In genomic region chr7:359226-359775, GRCh38 we compare ENCODE assay signal across 15 cellular contexts.
"Had no signal": no experiment of that assay in that cellular context is flagged by ENCODE, and none has a peak within 500 bp of the region (broad histone marks: within the 10 kb centered on the region; RNA-seq: fewer than 3 reads in every experiment).

No MANE protein-coding gene starts in this region.

- H3K27me3 ChIP-seq: body of pancreas, thyroid gland had no signal

- H3K27me3 Mint-ChIP-seq: activated CD8-positive, alpha-beta T cell treated with anti-CD3 and anti-CD28 coated beads for 36 hours; activated naive CD8-positive, alpha-beta T cell; central memory CD8-positive, alpha-beta T cell had no signal

- H3K4me1 ChIP-seq: thyroid gland had no signal

- H3K36me3 ChIP-seq: thyroid gland had no signal

- H3K9me3 ChIP-seq: thyroid gland had no signal

- H3K4me3 ChIP-seq: body of pancreas, thyroid gland had no signal

- H3K27ac ChIP-seq: body of pancreas, thyroid gland had no signal

- H3K27ac Mint-ChIP-seq: activated B cell treated with CpG ODN at 0.5 μM for 24 hours; dendritic cell treated with granulocyte-macrophage colony-stimulating factor and Interleukin-4, amounts not matched to agents 40 ng/mL and 50 ng/mL, for 4 days; natural killer cell treated with Interleukin-12 subunit alpha and Interleukin-12 subunit beta and Interleukin-15 and Interleukin-18, amount 100 ng/mL, for 72 hours had no signal

- ATAC-seq: body of pancreas; left colon; natural killer cell treated with Interleukin-12 subunit alpha and Interleukin-12 subunit beta and Interleukin-15 and Interleukin-18, amount 100 ng/mL, for 72 hours had no signal

- H3K4me3 Mint-ChIP-seq: dendritic cell treated with granulocyte-macrophage colony-stimulating factor and Interleukin-4, amounts not matched to agents 40 ng/mL and 50 ng/mL, for 4 days; natural killer cell treated with Interleukin-12 subunit alpha and Interleukin-12 subunit beta and Interleukin-15 and Interleukin-18, amount 100 ng/mL, for 72 hours had no signal

- H3K9me3 Mint-ChIP-seq: activated B cell treated with CpG ODN at 0.5 μM for 24 hours; central memory CD8-positive, alpha-beta T cell had no signal

- DNase-seq: activated B cell treated with CpG ODN at 0.5 μM for 24 hours; activated CD8-positive, alpha-beta memory T cell treated with anti-CD3 and anti-CD28 coated beads, Interleukin-2, amount 50 U/mL, for 4 hours; activated gamma-delta T cell treated with Interleukin-2 at 50 U/mL for 16 hours; amniotic stem cell; effector memory CD4-positive, alpha-beta T cell; foreskin fibroblast; nucleus accumbens; thyroid gland had no signal
